ENCODE assay signal across 13 cellular contexts in genomic region chr1:179230721-179231120, GRCh38. TPM values are rescaled to one million over a fixed set of nuclear protein-coding genes. Genes with fewer than 3 reads are reported as not detected.
A peak's percentile ranks its signal among the peaks of the same experiment; 100 is the strongest.
DNase-seq lines count a peak whose midpoint lies in the region; ATAC-seq, FAIRE-seq and TF ChIP-seq lines count a peak whose summit lies in the region.
"Had no signal": no experiment of that assay in that cellular context is flagged by ENCODE, and none has a peak within 500 bp of the region (broad histone marks: within the 10 kb centered on the region; RNA-seq: fewer than 3 reads in every experiment).

No MANE protein-coding gene starts in this region.

- H3K4me1 Mint-ChIP-seq in Caco-2 (ENCODE audit: low read depth, unreplicated experiment) (peaks cover 39% of the 10 kb centered on the region), IgD-negative memory B cell (peaks cover 13 to 26% (median 20%) of the 10 kb centered on the region in 3 donors), astrocyte (ENCODE audit: low read depth, unreplicated experiment) (peaks cover 21% of the 10 kb centered on the region), natural killer cell (peaks cover 19 to 26% of the 10 kb centered on the region in 2 donors)

- POLR2A ChIA-PET in Caco-2 (lab: Charles Lee) = no interaction called here

- peak overlapping the region; percentile 99 for H3K4me2 ChIP-seq in astrocyte (ENCODE audit: low read length)

- peaks cover 30% of the 10 kb centered on the region for H3K79me2 ChIP-seq in astrocyte (ENCODE audit: insufficient read depth, low read length)

- H3K36me3 ChIP-seq in Caco-2 (ENCODE audit: control insufficient read depth, insufficient read depth, low read length) (no peaks in the 10 kb centered on the region), astrocyte (ENCODE audit: insufficient read depth, low read length) (peaks cover 3% of the 10 kb centered on the region), psoas muscle (ENCODE audit: insufficient read depth in 1 of 2, low read depth in 1 of 2) (peaks cover 0 to 5% of the 10 kb centered on the region in 2 donors)
- H3K36me3 ChIP-seq: heart left ventricle had no signal

- H3K36me3 Mint-ChIP-seq in Caco-2 (ENCODE audit: insufficient read depth, unreplicated experiment) (peaks cover 25% of the 10 kb centered on the region), IgD-negative memory B cell (no peaks in the 10 kb centered on the region), astrocyte (ENCODE audit: low read depth, unreplicated experiment) (no peaks in the 10 kb centered on the region), natural killer cell (no peaks in the 10 kb centered on the region)

- H3K27ac Mint-ChIP-seq in Caco-2 (ENCODE audit: unreplicated experiment) (no peak overlapping the region), IgD-negative memory B cell (peak overlapping the region; percentile 4 to 92 (median 24)), astrocyte (ENCODE audit: unreplicated experiment) (peak overlapping the region; percentile 22), natural killer cell (peak overlapping the region; percentile 72 to 84)

- no TSS peak for BruUV-seq in Caco-2 (replicated peaks; lab: Mats Ljungman, UMichigan)

- peaks cover 39% of the 10 kb centered on the region for H3K4me1 ChIP-seq in Caco-2
- peaks cover 30% of the 10 kb centered on the region for H3K4me1 ChIP-seq in astrocyte (ENCODE audit: insufficient read depth, low read length)
- H3K4me1 ChIP-seq in psoas muscle = peaks cover 8% of the 10 kb centered on the region

- DNase-seq in Caco-2 (no peak), astrocyte (ENCODE audit: low read depth) (no peak), natural killer cell (no peak), psoas muscle (no peak), epidermal melanocyte (ENCODE audit: insufficient read length, low spot score) (no peak), NCI-H1436 treated with DMSO at 0.1 percent for 48 hours (lab: John Stamatoyannopoulos, UW) (no peak), left lobe of liver (ENCODE audit: low spot score) (no peak)
- DNase-seq: cortex of kidney, heart left ventricle, mesendoderm, NCI-H1105 treated with DMSO at 0.1 percent for 48 hours, T1000 had no signal

- ATAC-seq in natural killer cell (no peak), psoas muscle (no peak), left lobe of liver (no peak)
- ATAC-seq: heart left ventricle had no signal

- H3K27me3 ChIP-seq in Caco-2 (replicated peaks; ENCODE audit: control insufficient read depth, insufficient read depth, low read length) = no peaks in the 10 kb centered on the region
- H3K27me3 ChIP-seq in astrocyte (ENCODE audit: insufficient read depth, low read length) = no peaks in the 10 kb centered on the region
- no peaks in the 10 kb centered on the region for H3K27me3 ChIP-seq in psoas muscle (ENCODE audit: insufficient read depth in 3 of 3, low read length in 2 of 3)
- H3K27me3 ChIP-seq: heart left ventricle had no signal

- CTCF ChIA-PET in Caco-2 (lab: Charles Lee) = no interaction called here

- H3K4me3 ChIP-seq in Caco-2 (ENCODE audit: low read depth, low read length) (no peak overlapping the region), astrocyte (ENCODE audit: insufficient read depth, low read depth, low read length) (peak overlapping the region; percentile 1), psoas muscle (no peak overlapping the region)

- peak overlapping the region; percentile 26 for H3K9ac ChIP-seq in astrocyte (ENCODE audit: low read length)

- H2AFZ ChIP-seq in astrocyte (ENCODE audit: low read depth, low read length) = no peak overlapping the region

- TF ChIP-seq CTCF in Caco-2 (IDR thresholded peaks at IDR 0.05; ENCODE audit: insufficient read depth in 1 of 2, low read depth in 1 of 2, low read length in 1 of 2, severe bottlenecking in 1 of 2, unreplicated experiment in 1 of 2) (no peak), astrocyte (IDR thresholded peaks at IDR 0.05; ENCODE audit: insufficient read depth, low read depth, low read length) (no peak), natural killer cell (IDR thresholded peaks at IDR 0.05) (no peak), psoas muscle (IDR thresholded peaks at IDR 0.05) (no peak)

- H3K4me3 Mint-ChIP-seq in Caco-2 (ENCODE audit: unreplicated experiment) (peak overlapping the region; percentile 76), IgD-negative memory B cell (peak overlapping the region in 3 of 4 donors; percentile 86 to 94 (median 91)), astrocyte (ENCODE audit: unreplicated experiment) (peak overlapping the region; percentile 90), natural killer cell (peak overlapping the region; percentile 91)

- intact Hi-C loops in Caco-2 (cut with micrococcal nuclease; ENCODE audit: unreplicated experiment) = no loop called here
- intact Hi-C loops in natural killer cell (cut with micrococcal nuclease) = loop anchor here (5.0 kb wide), 1 partner anchor 137 kb away; the partner anchor contains the start of gene AXDND1
- intact Hi-C loops in psoas muscle (cut with DNase I) = no loop called here

- FAIRE-seq in astrocyte (lab: Jason Lieb, UNC) = no peak

- H3K9me3 Mint-ChIP-seq in Caco-2 (ENCODE audit: unreplicated experiment) (no peaks in the 10 kb centered on the region), IgD-negative memory B cell (no peaks in the 10 kb centered on the region), astrocyte (ENCODE audit: unreplicated experiment) (no peaks in the 10 kb centered on the region), natural killer cell (no peaks in the 10 kb centered on the region)

- peaks cover 24% of the 10 kb centered on the region for H4K20me1 ChIP-seq in astrocyte (ENCODE audit: insufficient read depth, low read length)

- no peaks in the 10 kb centered on the region for H3K9me3 ChIP-seq in Caco-2
- H3K9me3 ChIP-seq in astrocyte (ENCODE audit: insufficient read depth, low read depth, low read length) = no peaks in the 10 kb centered on the region
- H3K9me3 ChIP-seq in psoas muscle = no peaks in the 10 kb centered on the region
- H3K9me3 ChIP-seq: heart left ventricle had no signal

- H3K27ac ChIP-seq in astrocyte (ENCODE audit: low read depth, low read length) (peak overlapping the region; percentile 92), psoas muscle (no peak overlapping the region)

- no peaks in the 10 kb centered on the region for H3K27me3 Mint-ChIP-seq in Caco-2 (ENCODE audit: insufficient read depth, unreplicated experiment)
- H3K27me3 Mint-ChIP-seq in IgD-negative memory B cell = no peaks in the 10 kb centered on the region
- no peaks in the 10 kb centered on the region for H3K27me3 Mint-ChIP-seq in astrocyte (ENCODE audit: low read depth, unreplicated experiment)
- no peaks in the 10 kb centered on the region for H3K27me3 Mint-ChIP-seq in natural killer cell (ENCODE audit: low read depth in 2 of 2)

- 31 to 42% (median 32%) methylated on average over 3 of the region's 3 CpGs for WGBS in psoas muscle, 3 donors

RNA-seq across cellular contexts. Expression of gene ABL2, which starts 1.2 kb away (rescaled TPM):
- total RNA-seq in Caco-2 (2022) (21.6 and 22.6 TPM in 2 replicates), astrocyte (71.6 and 110 TPM in 2 replicates), natural killer cell (10 to 100 TPM; 11.1 to 16.3 (median 12.9) TPM), psoas muscle (10 to 100 TPM in 1 of 4 donors, 1 to 10 TPM in 3; 8.6 to 10.2 (median 8.9) TPM), left lobe of liver (4.5 TPM)
- polyA plus RNA-seq in IgD-negative memory B cell (1.3 TPM), psoas muscle (10 to 100 TPM in 1 of 3 donors, 1 to 10 TPM in 2; 1.4 to 11.7 (median 3.3) TPM)
